Comparison of ENCODE assay signal across 8 cellular contexts in the genomic region with DNA sequence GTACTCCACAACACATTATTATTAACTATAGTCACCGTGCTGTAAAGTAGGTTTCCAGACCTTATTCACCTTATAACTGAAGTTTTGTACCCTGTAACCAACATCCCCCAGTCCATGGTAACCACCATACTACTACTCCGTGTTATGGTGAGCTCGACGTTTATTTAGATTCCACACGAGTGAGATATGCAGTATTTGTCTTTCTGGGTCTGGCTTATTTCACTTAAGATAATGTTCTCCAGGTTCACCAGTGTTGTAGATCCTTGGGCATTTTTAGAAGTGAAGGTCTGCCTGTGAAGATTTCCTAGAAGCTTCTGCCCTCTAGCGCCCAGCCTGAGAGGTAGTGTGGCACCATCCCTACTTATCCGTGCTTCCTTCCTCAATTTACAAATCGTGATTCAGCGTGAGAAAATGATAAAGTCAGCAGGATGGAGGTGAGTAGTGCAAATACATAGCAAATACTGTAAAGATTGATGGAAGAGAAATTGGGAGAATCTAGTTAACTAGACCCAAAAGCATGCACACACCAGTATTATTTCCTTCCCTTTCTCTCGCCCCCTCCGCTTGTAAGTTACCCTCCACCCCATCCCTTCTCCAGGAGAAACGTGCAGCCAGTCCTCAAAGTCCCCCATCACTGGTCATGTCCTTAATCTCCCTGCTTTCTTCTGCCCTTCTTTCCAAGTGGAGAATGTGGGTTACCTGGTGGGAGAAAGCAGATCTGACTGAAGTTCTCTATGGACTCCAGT. TPM values are rescaled to one million over a fixed set of nuclear protein-coding genes. Genes with fewer than 3 reads are reported as not detected.
DNase-seq lines count a peak whose midpoint lies in the region; ATAC-seq, FAIRE-seq and TF ChIP-seq lines count a peak whose summit lies in the region.

No MANE protein-coding gene starts in this region.

- TF ChIP-seq CTCF in breast epithelium (IDR thresholded peaks at IDR 0.05), result peak in 2 of 3 donors; percentile 50 to 51

- FAIRE-seq in HTR-8/SVneo (lab: Jason Lieb, UNC), result no peak

- H3K36me3 ChIP-seq in breast epithelium, result no peaks in the 10 kb centered on the region

- no peak for TF ChIP-seq POLR2A in breast epithelium (IDR thresholded peaks at IDR 0.05)

- ATAC-seq in HG03108 (IDR thresholded peaks at IDR 0.05; ENCODE audit: unreplicated experiment), result no peak

- DNase-seq in activated T-cell treated with anti-CD3 and anti-CD28 coated beads for 1 hour (ENCODE audit: low read depth) (peak; percentile 17), activated T-cell treated with anti-CD3 and anti-CD28 coated beads for 4 hours (no peak), HTR-8/SVneo (ENCODE audit: insufficient read length, low spot score) (peak; percentile 61), SIG-M5 (lab: John Stamatoyannopoulos, UW) (peak; percentile 30), breast epithelium (ENCODE audit: low spot score in 2 of 2) (no peak), kidney glomerular epithelial cell (lab: John Stamatoyannopoulos, UW) (peak; percentile 70)
- peak in 2 of 3 experiments; percentile 10 to 18 for DNase-seq in stimulated activated CD4-positive, alpha-beta T cell treated with anti-CD3 and anti-CD28 coated beads, TNF-alpha, amount 100 ng/mL, for 24 hours (ENCODE audit: low read depth in 3 of 3)

- H3K27ac ChIP-seq in breast epithelium, result no peak overlapping the region

- no peaks in the 10 kb centered on the region for H3K4me1 ChIP-seq in breast epithelium

- no peaks in the 10 kb centered on the region for H3K9me3 ChIP-seq in breast epithelium

- H3K4me3 ChIP-seq in breast epithelium, result no peak overlapping the region

- intact Hi-C loops in breast epithelium (cut with DNase I; ENCODE audit: low total_unique reads), result loop anchor here (10.0 kb wide), 1 partner anchor 236 kb away; no protein-coding TSS in a partner anchor

- H3K27me3 ChIP-seq in breast epithelium, result no peaks in the 10 kb centered on the region

RNA-seq across cellular contexts. Expression of gene DISC1, which starts 36.0 kb away (rescaled TPM):
- total RNA-seq in breast epithelium, result 10 to 100 TPM; 12.1 to 18.9 (median 12.4) TPM

Comparison
In these comparisons a context has a peak if more than half of its experiments do, and no peak if none do; other contexts are left out.
1. DNase-seq: peak in activated T-cell treated with anti-CD3 and anti-CD28 coated beads for 1 hour (single experiment), HTR-8/SVneo (single experiment), SIG-M5 (single experiment), kidney glomerular epithelial cell (single experiment) and stimulated activated CD4-positive, alpha-beta T cell treated with anti-CD3 and anti-CD28 coated beads, TNF-alpha, amount 100 ng/mL, for 24 hours (2 of 3); none in activated T-cell treated with anti-CD3 and anti-CD28 coated beads for 4 hours (single experiment) and breast epithelium (0 of 2).